12 cellular contexts compared by ENCODE assay signal in the genomic region with DNA sequence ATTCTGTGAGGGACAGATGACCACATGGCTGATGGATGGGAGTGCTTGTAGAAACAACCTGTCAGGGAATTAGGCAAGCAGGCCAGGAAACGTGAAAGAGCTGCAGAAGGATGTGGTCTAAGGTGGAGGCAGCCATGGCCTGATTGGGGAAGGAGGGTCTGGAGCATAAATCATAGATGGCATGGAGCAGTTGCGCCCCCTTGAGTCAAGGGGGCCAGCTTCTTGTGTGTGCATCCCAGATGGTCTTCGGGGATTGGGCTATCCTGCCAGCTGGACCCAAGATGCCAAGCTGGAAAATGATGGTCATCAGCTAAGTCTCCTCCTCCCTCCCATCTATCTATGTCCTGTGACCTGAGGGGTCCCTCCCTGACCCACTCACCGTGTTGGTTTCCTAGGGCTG.
DNase-seq lines count a peak whose midpoint lies in the region; ATAC-seq and TF ChIP-seq lines count a peak whose summit lies in the region.
"Had no signal": no experiment of that assay in that cellular context is flagged by ENCODE, and none has a peak within 500 bp of the region (broad histone marks: within the 10 kb centered on the region; RNA-seq: fewer than 3 reads in every experiment).

No MANE protein-coding gene starts in this region.

- H3K36me3 Mint-ChIP-seq in activated CD4-positive, alpha-beta T cell treated with anti-CD3 and anti-CD28 coated beads, Interleukin-2, amount 10 ng/mL, durations not matched to agents 24 days and 14 days (ENCODE audit: low read depth), result no peaks in the 10 kb centered on the region
- H3K36me3 Mint-ChIP-seq in activated CD4-positive, alpha-beta memory T cell treated with anti-CD3 and anti-CD28 coated beads, Interleukin-2, amount 10 ng/mL, durations not matched to agents 7 days and 5 days (ENCODE audit: low read depth), result no peaks in the 10 kb centered on the region
- H3K36me3 Mint-ChIP-seq in natural killer cell treated with Interleukin-12 subunit alpha and Interleukin-12 subunit beta and Interleukin-15 and Interleukin-18, amount 100 ng/mL, for 72 hours, result no peaks in the 10 kb centered on the region
- no peaks in the 10 kb centered on the region for H3K36me3 Mint-ChIP-seq in progenitor cell of endocrine pancreas (ENCODE audit: insufficient read depth)
- H3K36me3 Mint-ChIP-seq: naive B cell had no signal

- intact Hi-C loops in activated CD4-positive, alpha-beta T cell treated with anti-CD3 and anti-CD28 coated beads, Interleukin-2, amount 10 ng/mL, durations not matched to agents 24 days and 14 days (cut with micrococcal nuclease), result loop anchor here (1.0 kb wide), 1 partner anchor 71 kb away; no protein-coding TSS in a partner anchor

- H3K27me3 Mint-ChIP-seq in activated CD4-positive, alpha-beta T cell treated with anti-CD3 and anti-CD28 coated beads, Interleukin-2, amount 10 ng/mL, durations not matched to agents 24 days and 14 days, result peaks cover 30% of the 10 kb centered on the region
- H3K27me3 Mint-ChIP-seq in activated CD4-positive, alpha-beta memory T cell treated with anti-CD3 and anti-CD28 coated beads, Interleukin-2, amount 10 ng/mL, durations not matched to agents 7 days and 5 days, result peaks cover 25% of the 10 kb centered on the region
- peaks cover 0 to 2% of the 10 kb centered on the region in 2 donors for H3K27me3 Mint-ChIP-seq in natural killer cell treated with Interleukin-12 subunit alpha and Interleukin-12 subunit beta and Interleukin-15 and Interleukin-18, amount 100 ng/mL, for 72 hours
- peaks cover 18% of the 10 kb centered on the region for H3K27me3 Mint-ChIP-seq in progenitor cell of endocrine pancreas

- TF ChIP-seq CTCF in progenitor cell of endocrine pancreas (IDR thresholded peaks at IDR 0.05; ENCODE audit: unreplicated experiment), result no peak

- peak; percentile 63 to 68 for ATAC-seq in natural killer cell treated with Interleukin-12 subunit alpha and Interleukin-12 subunit beta and Interleukin-15 and Interleukin-18, amount 100 ng/mL, for 72 hours
- ATAC-seq: gastrocnemius medialis had no signal

- H3K4me3 Mint-ChIP-seq in activated CD4-positive, alpha-beta T cell treated with anti-CD3 and anti-CD28 coated beads, Interleukin-2, amount 10 ng/mL, durations not matched to agents 24 days and 14 days, result no peak overlapping the region
- no peak overlapping the region for H3K4me3 Mint-ChIP-seq in activated CD4-positive, alpha-beta memory T cell treated with anti-CD3 and anti-CD28 coated beads, Interleukin-2, amount 10 ng/mL, durations not matched to agents 7 days and 5 days
- H3K4me3 Mint-ChIP-seq in natural killer cell treated with Interleukin-12 subunit alpha and Interleukin-12 subunit beta and Interleukin-15 and Interleukin-18, amount 100 ng/mL, for 72 hours, result no peak overlapping the region
- no peak overlapping the region for H3K4me3 Mint-ChIP-seq in progenitor cell of endocrine pancreas (ENCODE audit: low read depth)
- H3K4me3 Mint-ChIP-seq: B cell had no signal

- POLR2A ChIA-PET in activated CD4-positive, alpha-beta memory T cell treated with anti-CD3 and anti-CD28 coated beads, Interleukin-2, amount 10 ng/mL, durations not matched to agents 7 days and 5 days (lab: Charles Lee), result interaction anchor here (2.1 kb wide), 1 partner anchor 82 kb away, joined by 5 read pairs; no protein-coding TSS in a partner anchor

- H3K9me3 Mint-ChIP-seq in activated CD4-positive, alpha-beta T cell treated with anti-CD3 and anti-CD28 coated beads, Interleukin-2, amount 10 ng/mL, durations not matched to agents 24 days and 14 days, result no peaks in the 10 kb centered on the region
- H3K9me3 Mint-ChIP-seq in activated CD4-positive, alpha-beta memory T cell treated with anti-CD3 and anti-CD28 coated beads, Interleukin-2, amount 10 ng/mL, durations not matched to agents 7 days and 5 days, result no peaks in the 10 kb centered on the region
- no peaks in the 10 kb centered on the region for H3K9me3 Mint-ChIP-seq in natural killer cell treated with Interleukin-12 subunit alpha and Interleukin-12 subunit beta and Interleukin-15 and Interleukin-18, amount 100 ng/mL, for 72 hours
- no peaks in the 10 kb centered on the region for H3K9me3 Mint-ChIP-seq in progenitor cell of endocrine pancreas (ENCODE audit: low read depth)
- H3K9me3 Mint-ChIP-seq: naive B cell had no signal

- H3K4me1 Mint-ChIP-seq in activated CD4-positive, alpha-beta T cell treated with anti-CD3 and anti-CD28 coated beads, Interleukin-2, amount 10 ng/mL, durations not matched to agents 24 days and 14 days, result peaks cover 2% of the 10 kb centered on the region
- H3K4me1 Mint-ChIP-seq in activated CD4-positive, alpha-beta memory T cell treated with anti-CD3 and anti-CD28 coated beads, Interleukin-2, amount 10 ng/mL, durations not matched to agents 7 days and 5 days, result peaks cover 15% of the 10 kb centered on the region
- peaks cover 14 to 16% of the 10 kb centered on the region in 2 donors for H3K4me1 Mint-ChIP-seq in natural killer cell treated with Interleukin-12 subunit alpha and Interleukin-12 subunit beta and Interleukin-15 and Interleukin-18, amount 100 ng/mL, for 72 hours (ENCODE audit: low read depth in 2 of 2)
- H3K4me1 Mint-ChIP-seq in progenitor cell of endocrine pancreas (ENCODE audit: low read depth), result peaks cover 5% of the 10 kb centered on the region
- H3K4me1 Mint-ChIP-seq: B cell, naive B cell had no signal

- peak; percentile 73 for DNase-seq in activated CD4-positive, alpha-beta T cell treated with anti-CD3 and anti-CD28 coated beads, Interleukin-2, amount 10 ng/mL, durations not matched to agents 24 days and 14 days
- DNase-seq in activated CD4-positive, alpha-beta T cell treated with anti-CD3 and anti-CD28 coated beads for 4 hours, result no peak
- peak; percentile 37 for DNase-seq in HT-29 (ENCODE audit: low spot score)
- peak; percentile 58 for DNase-seq in activated CD4-positive, alpha-beta memory T cell treated with anti-CD3 and anti-CD28 coated beads, Interleukin-2, amount 10 ng/mL, durations not matched to agents 7 days and 5 days
- DNase-seq in natural killer cell treated with Interleukin-12 subunit alpha and Interleukin-12 subunit beta and Interleukin-15 and Interleukin-18, amount 100 ng/mL, for 72 hours (ENCODE audit: low spot score), result no peak
- no peak for DNase-seq in NCI-H2171 treated with DMSO at 0.1 percent for 48 hours (lab: John Stamatoyannopoulos, UW)
- DNase-seq in NCI-H2029 treated with DMSO at 0.1 percent for 48 hours (lab: John Stamatoyannopoulos, UW), result no peak
- no peak for DNase-seq in progenitor cell of endocrine pancreas (ENCODE audit: low spot score, unreplicated experiment)
- DNase-seq: gastrocnemius medialis, naive B cell, T1000 had no signal

- CTCF ChIA-PET in activated CD4-positive, alpha-beta memory T cell treated with anti-CD3 and anti-CD28 coated beads, Interleukin-2, amount 10 ng/mL, durations not matched to agents 7 days and 5 days (lab: Charles Lee), result interaction anchor here (0.6 to 3.2 kb wide), 14 partner anchors 22 to 186 kb away, joined by 3 to 45 read pairs (median 4); no protein-coding TSS in a partner anchor

- no peak overlapping the region for H3K27ac Mint-ChIP-seq in activated CD4-positive, alpha-beta T cell treated with anti-CD3 and anti-CD28 coated beads, Interleukin-2, amount 10 ng/mL, durations not matched to agents 24 days and 14 days
- H3K27ac Mint-ChIP-seq in activated CD4-positive, alpha-beta memory T cell treated with anti-CD3 and anti-CD28 coated beads, Interleukin-2, amount 10 ng/mL, durations not matched to agents 7 days and 5 days, result no peak overlapping the region
- no peak overlapping the region for H3K27ac Mint-ChIP-seq in natural killer cell treated with Interleukin-12 subunit alpha and Interleukin-12 subunit beta and Interleukin-15 and Interleukin-18, amount 100 ng/mL, for 72 hours
- no peak overlapping the region for H3K27ac Mint-ChIP-seq in progenitor cell of endocrine pancreas
- H3K27ac Mint-ChIP-seq: B cell, naive B cell had no signal

Comparison
In these comparisons a context has a peak if more than half of its experiments do, and no peak if none do; other contexts are left out.
1. DNase-seq: peak in activated CD4-positive, alpha-beta T cell treated with anti-CD3 and anti-CD28 coated beads, Interleukin-2, amount 10 ng/mL, durations not matched to agents 24 days and 14 days (single experiment), HT-29 (single experiment) and activated CD4-positive, alpha-beta memory T cell treated with anti-CD3 and anti-CD28 coated beads, Interleukin-2, amount 10 ng/mL, durations not matched to agents 7 days and 5 days (single experiment); none in activated CD4-positive, alpha-beta T cell treated with anti-CD3 and anti-CD28 coated beads for 4 hours (0 of 2), natural killer cell treated with Interleukin-12 subunit alpha and Interleukin-12 subunit beta and Interleukin-15 and Interleukin-18, amount 100 ng/mL, for 72 hours (single experiment), NCI-H2171 treated with DMSO at 0.1 percent for 48 hours (single experiment), NCI-H2029 treated with DMSO at 0.1 percent for 48 hours (single experiment) and progenitor cell of endocrine pancreas (single experiment).